1 cellular context compared by ENCODE assay signal in genomic region chr5:76037736-76038151, GRCh38.
TF ChIP-seq lines count a peak whose summit lies in the region.

No MANE protein-coding gene starts in this region.

TF ChIP-seq in HEK293, 187 proteins besides CTCF, POLR2A, EP300 and RAD21:
- TF ChIP-seq ZFP69B (tag by site-specific recombination; IDR thresholded peaks at IDR 0.05) (peak; percentile 83; the same call in 1 of the 2 replicates), PATZ1 (tag by site-specific recombination; IDR thresholded peaks at IDR 0.05) (0 out of 2 replicates have a peak, but pooled peaks have one; percentile 23), ZEB2 (tag by site-specific recombination; IDR thresholded peaks at IDR 0.05) (0 out of 2 replicates have a peak, but pooled peaks have one; percentile 32), SP7 (tag by site-specific recombination; IDR thresholded peaks at IDR 0.05) (0 out of 2 replicates have a peak, but pooled peaks have one; percentile 27), ZNF335 (tag by site-specific recombination; conservative IDR thresholded peaks at IDR 0.05) (peak; percentile 67), SP2 (tag by site-specific recombination; IDR thresholded peaks at IDR 0.05) (0 out of 2 replicates have a peak, but pooled peaks have one; percentile 13), SP3 (tag by site-specific recombination; IDR thresholded peaks at IDR 0.05) (peak; percentile 27; the same call in 1 of the 2 replicates), ZNF692 (tag by site-specific recombination; IDR thresholded peaks at IDR 0.05) (peak; percentile 76), KLF1 (tag by site-specific recombination; IDR thresholded peaks at IDR 0.05) (peak; percentile 89), ZBTB8A (tag by site-specific recombination; IDR thresholded peaks at IDR 0.05) (peak; percentile 49), WT1 (tag by site-specific recombination; IDR thresholded peaks at IDR 0.05) (peak; percentile 58; the same call in 1 of the 2 replicates), KLF17 (tag by site-specific recombination; IDR thresholded peaks at IDR 0.05) (0 out of 2 replicates have a peak, but pooled peaks have one; percentile 65), GLIS2 (tag by site-specific recombination; IDR thresholded peaks at IDR 0.05) (0 out of 2 replicates have a peak, but pooled peaks have one; percentile 3), ZBTB48 (tag by site-specific recombination; IDR thresholded peaks at IDR 0.05) (peak; percentile 87), ZBTB26 (tag by site-specific recombination; optimal IDR thresholded peaks at IDR 0.05) (peak; percentile 27), ZBTB11 (tag by site-specific recombination; conservative IDR thresholded peaks at IDR 0.05; ENCODE audit: low read depth) (peak; percentile 93), ZFHX2 (tag by site-specific recombination; conservative IDR thresholded peaks at IDR 0.05) (peak; percentile 62), ZNF561 (tag by site-specific recombination; IDR thresholded peaks at IDR 0.05; ENCODE audit: borderline replicate concordance) (peak; percentile 88), FEZF1 (tag by site-specific recombination; IDR thresholded peaks at IDR 0.05) (0 out of 2 replicates have a peak, but pooled peaks have one; percentile 9), ZNF518A (tag by site-specific recombination; conservative IDR thresholded peaks at IDR 0.05; ENCODE audit: low read depth) (peak; percentile 61; the same call in 1 of the 2 replicates), PRDM10 (tag by site-specific recombination; IDR thresholded peaks at IDR 0.05) (0 out of 2 replicates have a peak, but pooled peaks have one; percentile 12)
